ENCODE assay signal across 22 cellular contexts in genomic region chr3:6508410-6508759, GRCh38.
"Had no signal": no experiment of that assay in that cellular context is flagged by ENCODE, and none has a peak within 500 bp of the region (broad histone marks: within the 10 kb centered on the region; RNA-seq: fewer than 3 reads in every experiment).

No MANE protein-coding gene starts in this region.

- H3K36me3 ChIP-seq: adrenal gland, ascending aorta, breast epithelium, left ventricle myocardium inferior, spleen, upper lobe of left lung had no signal

- H3K27me3 ChIP-seq: adrenal gland, ascending aorta, breast epithelium, foreskin keratinocyte, spleen, upper lobe of left lung had no signal

- H3K4me1 ChIP-seq: adrenal gland, ascending aorta, breast epithelium, foreskin keratinocyte, left ventricle myocardium inferior, spleen, upper lobe of left lung had no signal

- ATAC-seq: activated T-helper 17 cell treated with anti-CD3 and anti-CD28 coated beads, Interleukin-2, amount 50 U/mL, for 72 hours; foreskin keratinocyte; naive thymus-derived CD8-positive, alpha-beta T cell; stimulated activated naive CD8-positive, alpha-beta T cell treated with anti-CD3 and anti-CD28 coated beads, Interleukin-15, Interleukin-2, amounts not matched to agents 100 U/mL and 50 U/mL, for 24 hours; WTC11 had no signal

- H3K27ac ChIP-seq: adrenal gland, ascending aorta, breast epithelium, coronary artery, foreskin keratinocyte, left ventricle myocardium inferior, spleen, upper lobe of left lung had no signal

- H3K9me3 ChIP-seq: adrenal gland, ascending aorta, breast epithelium, left ventricle myocardium inferior, upper lobe of left lung had no signal

- H3K36me3 Mint-ChIP-seq: activated naive CD8-positive, alpha-beta T cell; mesothelial cell of epicardium; naive thymus-derived CD8-positive, alpha-beta T cell had no signal

- H3K4me3 ChIP-seq: adrenal gland, ascending aorta, breast epithelium, coronary artery, left ventricle myocardium inferior, upper lobe of left lung had no signal

- H3K27ac Mint-ChIP-seq: activated naive CD8-positive, alpha-beta T cell; activated T-cell treated with anti-CD3 and anti-CD28 coated beads, Interleukin-2, amount 50 U/mL, for 24 hours; activated T-helper 17 cell treated with anti-CD3 and anti-CD28 coated beads, Interleukin-2, amount 50 U/mL, for 72 hours; mesothelial cell of epicardium; naive thymus-derived CD8-positive, alpha-beta T cell; progenitor cell of endocrine pancreas; WTC11 had no signal

- H3K4me1 Mint-ChIP-seq: activated T-helper 17 cell treated with anti-CD3 and anti-CD28 coated beads, Interleukin-2, amount 50 U/mL, for 72 hours; naive thymus-derived CD8-positive, alpha-beta T cell had no signal

- H3K27me3 Mint-ChIP-seq: activated naive CD8-positive, alpha-beta T cell; activated T-cell treated with anti-CD3 and anti-CD28 coated beads, Interleukin-2, amount 50 U/mL, for 24 hours; activated T-helper 17 cell treated with anti-CD3 and anti-CD28 coated beads, Interleukin-2, amount 50 U/mL, for 72 hours; naive thymus-derived CD8-positive, alpha-beta T cell; progenitor cell of endocrine pancreas had no signal

- DNase-seq: activated CD4-positive, alpha-beta T cell treated with anti-CD3 and anti-CD28 coated beads, Interleukin-2, amount 50 U/mL, for 4 hours; activated CD8-positive, alpha-beta memory T cell treated with anti-CD3 and anti-CD28 coated beads for 24 hours; activated CD8-positive, alpha-beta memory T cell treated with anti-CD3 and anti-CD28 coated beads, Interleukin-2, amount 50 U/mL, for 4 hours; activated T-cell treated with anti-CD3 and anti-CD28 coated beads, Interleukin-2, amount 50 U/mL, for 24 hours; adrenal gland; foreskin keratinocyte; left ventricle myocardium inferior; naive thymus-derived CD8-positive, alpha-beta T cell; spleen; stimulated activated CD4-positive, alpha-beta T cell treated with anti-CD3 and anti-CD28 coated beads, Interleukin-4, amount 100 ng/mL, for 4 hours; stimulated activated naive CD8-positive, alpha-beta T cell treated with anti-CD3 and anti-CD28 coated beads, Interleukin-15, Interleukin-2, amounts not matched to agents 100 U/mL and 50 U/mL, for 24 hours; T1000 had no signal

- H3K4me3 Mint-ChIP-seq: activated naive CD8-positive, alpha-beta T cell; activated T-cell treated with anti-CD3 and anti-CD28 coated beads, Interleukin-2, amount 50 U/mL, for 24 hours; activated T-helper 17 cell treated with anti-CD3 and anti-CD28 coated beads, Interleukin-2, amount 50 U/mL, for 72 hours; mesothelial cell of epicardium; T-helper 1 cell treated with Interleukin-12 subunit alpha and Interleukin-12 subunit beta and Interleukin-4 antibody, amounts not matched to agents 30 μg/mL and 1 μg/mL, for 36 hours; WTC11 had no signal
